Comparison of ENCODE assay signal across 8 cellular contexts in genomic region chr1:23376890-23377811, GRCh38. TPM values are rescaled to one million over a fixed set of nuclear protein-coding genes. Genes with fewer than 3 reads are reported as not detected.
DNase-seq lines count a peak whose midpoint lies in the region; ATAC-seq, FAIRE-seq and TF ChIP-seq lines count a peak whose summit lies in the region.

No MANE protein-coding gene starts in this region.

- H3K9me3 ChIP-seq in right lobe of liver, result no peaks in the 10 kb centered on the region

- no peaks in the 10 kb centered on the region for H3K4me1 ChIP-seq in right lobe of liver

- H3K4me3 ChIP-seq in brain microvascular endothelial cell (ENCODE audit: low read depth, low read length) (no peak overlapping the region), right lobe of liver (no peak overlapping the region)

- TF ChIP-seq CTCF in brain microvascular endothelial cell (IDR thresholded peaks at IDR 0.05; ENCODE audit: low read depth, low read length, missing control alignments), result no peak
- TF ChIP-seq CTCF in right lobe of liver (IDR thresholded peaks at IDR 0.05), result no peak

- no peak for FAIRE-seq in urothelium cell line (lab: Jason Lieb, UNC)

- H3K27ac ChIP-seq in brain microvascular endothelial cell (peak overlapping the region; percentile 85), right lobe of liver (no peak overlapping the region)

- in situ Hi-C loops in brain microvascular endothelial cell (cut with HindIII; ENCODE audit: low pct_ligation_motif_present, low sequenced_read_pairs), result no loop called here

- no peak for TF ChIP-seq POLR2A in right lobe of liver (IDR thresholded peaks at IDR 0.05)

- DNase-seq in DMS79 treated with DMSO at 0.1 percent for 48 hours (lab: John Stamatoyannopoulos, UW) (peak; percentile 16), DMS79 (lab: John Stamatoyannopoulos, UW) (no peak), brain microvascular endothelial cell (peak; percentile 74), right lobe of liver (no peak), urothelium cell line (ENCODE audit: low spot score) (peak; percentile 77), OCI-M2 (lab: John Stamatoyannopoulos, UW; ENCODE audit: unreplicated experiment) (no peak)
- no peak for DNase-seq in activated CD8-positive, alpha-beta memory T cell treated with anti-CD3 and anti-CD28 coated beads for 24 hours

- intact Hi-C loops in right lobe of liver (cut with DNase I), result no loop called here

- H3K27me3 ChIP-seq in brain microvascular endothelial cell (replicated peaks) (no peaks in the 10 kb centered on the region), right lobe of liver (no peaks in the 10 kb centered on the region)

- peak in 3 of 4 donors; percentile 33 to 44 (median 39) for ATAC-seq in right lobe of liver
- ATAC-seq in HG03457 (IDR thresholded peaks at IDR 0.05; ENCODE audit: unreplicated experiment), result no peak

- H3K36me3 ChIP-seq in brain microvascular endothelial cell (replicated peaks) (no peaks in the 10 kb centered on the region), right lobe of liver (peaks cover 0 to 6% (median 2%) of the 10 kb centered on the region in 4 donors)

- WGBS in right lobe of liver (ENCODE audit: insufficient coverage, low coverage, low lambda C conversion rate, missing lambda C conversion rate), result 69% methylated on average over 18 of the region's 19 CpGs

RNA-seq across cellular contexts. Expression of gene ZNF436, which starts 7.5 kb away (rescaled TPM):
- total RNA-seq in right lobe of liver, result 1 to 10 TPM; 2.8 to 4.5 (median 3.4) TPM

RNA-seq across cellular contexts. Expression of gene HNRNPR, which starts 33.1 kb away (rescaled TPM):
- 10 to 100 TPM; 27.5 to 44.2 (median 32.0) TPM for total RNA-seq in right lobe of liver

RNA-seq across cellular contexts. Expression of gene TCEA3, which starts 47.4 kb away (rescaled TPM):
- 10 to 100 TPM; 53.3 to 94.0 (median 63.2) TPM for total RNA-seq in right lobe of liver

Comparison
In these comparisons a context has a peak if more than half of its experiments do, and no peak if none do; other contexts are left out.
1. DNase-seq: peak in DMS79 treated with DMSO at 0.1 percent for 48 hours (single experiment), brain microvascular endothelial cell (single experiment) and urothelium cell line (single experiment); none in DMS79 (single experiment), right lobe of liver (0 of 3), OCI-M2 (single experiment) and activated CD8-positive, alpha-beta memory T cell treated with anti-CD3 and anti-CD28 coated beads for 24 hours (single experiment).